In the genomic region with DNA sequence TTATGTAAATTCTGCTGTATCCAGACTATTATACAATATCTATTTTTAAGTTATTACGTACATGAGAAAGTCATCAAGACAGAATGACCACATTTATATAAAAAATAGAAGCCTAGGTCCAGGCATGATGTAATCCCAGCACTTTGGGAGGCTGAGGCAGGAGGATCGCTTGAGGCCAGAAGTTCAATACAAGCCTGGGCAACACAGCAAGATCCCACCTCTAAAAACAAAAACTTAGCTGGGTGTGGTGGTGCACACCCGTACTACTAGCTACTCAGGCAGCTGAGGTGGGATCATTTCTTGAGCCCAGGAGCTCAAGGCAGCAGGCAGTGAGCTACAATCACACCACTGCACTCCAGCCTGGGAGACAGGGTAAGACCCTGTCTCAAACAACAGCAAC, we compare ENCODE assay signal across 32 cellular contexts.
"Had no signal": no experiment of that assay in that cellular context is flagged by ENCODE, and none has a peak within 500 bp of the region (broad histone marks: within the 10 kb centered on the region; RNA-seq: fewer than 3 reads in every experiment).

No MANE protein-coding gene starts in this region.

- H3K4me1 ChIP-seq: body of pancreas, breast epithelium had no signal

- FAIRE-seq: astrocyte had no signal

- H3K36me3 ChIP-seq: breast epithelium, WERI-Rb-1 had no signal

- H3K27me3 ChIP-seq: adrenal gland, body of pancreas, brain microvascular endothelial cell, breast epithelium had no signal

- H3K9me3 ChIP-seq: adrenal gland, body of pancreas, breast epithelium had no signal

- H3K4me3 ChIP-seq: adrenal gland, body of pancreas, breast epithelium had no signal

- DNase-seq: activated B cell treated with CpG ODN at 0.5 μM for 24 hours; activated CD4-positive, alpha-beta memory T cell treated with anti-CD3 and anti-CD28 coated beads for 36 hours; activated CD4-positive, alpha-beta T cell treated with anti-CD3 and anti-CD28 coated beads for 4 hours; activated CD4-positive, alpha-beta T cell treated with anti-CD3 and anti-CD28 coated beads, Interleukin-2, amount 10 ng/mL, durations not matched to agents 24 days and 14 days; activated CD4-positive, alpha-beta T cell treated with anti-CD3 and anti-CD28 coated beads, Interleukin-2, amount 50 U/mL, for 1 hour; activated CD4-positive, alpha-beta T cell treated with anti-CD3 and anti-CD28 coated beads, Interleukin-2, amount 50 U/mL, for 4 hours; activated CD4-positive, CD25-positive, alpha-beta regulatory T cell treated with anti-CD3 and anti-CD28 coated beads, Interleukin-2, amount 50 U/mL, for 72 hours; activated CD8-positive, alpha-beta memory T cell treated with anti-CD3 and anti-CD28 coated beads, Interleukin-2, amount 50 U/mL, for 4 hours; activated effector memory CD4-positive, alpha-beta T cell treated with anti-CD3 and anti-CD28 coated beads, Interleukin-2, amount 50 U/mL, for 16 hours; activated gamma-delta T cell treated with Interleukin-2 at 50 U/mL for 16 hours; activated naive CD4-positive, alpha-beta T cell; activated naive CD4-positive, alpha-beta T cell treated with anti-CD3 and anti-CD28 coated beads for 36 hours; activated naive CD4-positive, alpha-beta T cell treated with anti-CD3 and anti-CD28 coated beads, Interleukin-2, amount 50 U/mL, for 16 hours; activated naive CD8-positive, alpha-beta T cell treated with anti-CD3 and anti-CD28 coated beads for 36 hours; activated T-cell treated with anti-CD3 and anti-CD28 coated beads for 4 hours; activated T-cell treated with anti-CD3 and anti-CD28 coated beads, Interleukin-2, amount 50 U/mL, for 1 hour; activated T-cell treated with anti-CD3 and anti-CD28 coated beads, Interleukin-2, amount 50 U/mL, for 4 hours; activated T-cell treated with anti-CD3 and anti-CD28 coated beads, Interleukin-2, amount 50 U/mL, for 72 hours; adrenal gland; amniotic stem cell; aorta; body of pancreas; brain microvascular endothelial cell; central memory CD4-positive, alpha-beta T cell; T-helper 1 cell; T-helper 2 cell; T-helper 9 cell; WERI-Rb-1 had no signal

- ATAC-seq: activated naive CD4-positive, alpha-beta T cell treated with anti-CD3 and anti-CD28 coated beads, Interleukin-2, amount 50 U/mL, for 72 hours; activated T-cell treated with anti-CD3 and anti-CD28 coated beads, Interleukin-2, amount 50 U/mL, for 4 hours; activated T-cell treated with anti-CD3 and anti-CD28 coated beads, Interleukin-2, amount 50 U/mL, for 72 hours; activated T-helper 17 cell treated with anti-CD3 and anti-CD28 coated beads, Interleukin-2, amount 50 U/mL, for 72 hours; body of pancreas had no signal

- H3K27ac ChIP-seq: adrenal gland, body of pancreas, brain microvascular endothelial cell, breast epithelium, WERI-Rb-1 had no signal
